10 cellular contexts compared by ENCODE assay signal in the genomic region with DNA sequence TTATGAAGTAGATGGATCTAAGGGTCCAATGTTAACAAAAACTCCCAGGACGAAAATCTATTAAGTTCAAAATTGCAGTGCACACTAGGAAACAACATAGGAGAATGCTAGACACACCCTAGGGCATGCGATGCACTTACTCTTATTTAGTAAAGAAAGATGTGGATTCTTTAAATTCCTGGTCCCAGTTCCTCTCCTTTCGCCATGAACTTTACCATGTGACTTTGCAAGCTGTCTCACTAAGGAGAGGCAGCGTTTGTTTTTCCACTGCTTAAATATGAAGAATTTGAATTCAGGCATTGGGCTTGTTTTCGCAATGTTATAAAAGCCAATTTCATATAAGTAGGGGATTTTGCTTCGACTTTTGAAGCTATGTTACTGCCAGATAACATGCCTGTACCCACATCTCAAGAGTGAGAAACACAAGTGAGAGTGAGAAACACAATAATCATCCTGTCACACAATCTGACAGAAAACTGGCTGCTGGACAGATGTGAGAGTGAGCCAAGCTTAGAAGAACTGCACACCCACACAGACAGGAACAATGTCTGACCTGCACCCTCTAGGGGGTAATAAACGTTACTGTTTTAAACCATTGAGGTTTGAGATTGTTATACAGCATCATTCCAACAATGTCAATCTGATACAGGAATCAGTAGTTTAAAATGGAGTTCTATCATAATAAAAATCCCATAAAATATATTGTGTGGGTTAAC.
A peak's percentile ranks its signal among the peaks of the same experiment; 100 is the strongest.
DNase-seq lines count a peak whose midpoint lies in the region; ATAC-seq and TF ChIP-seq lines count a peak whose summit lies in the region.
"Had no signal": no experiment of that assay in that cellular context is flagged by ENCODE, and none has a peak within 500 bp of the region (broad histone marks: within the 10 kb centered on the region; RNA-seq: fewer than 3 reads in every experiment).

No MANE protein-coding gene starts in this region.

- no peaks in the 10 kb centered on the region for H3K36me3 Mint-ChIP-seq in mesothelial cell of epicardium
- H3K36me3 Mint-ChIP-seq: activated naive CD4-positive, alpha-beta T cell treated with anti-CD3 and anti-CD28 coated beads, Interleukin-2, amount 50 U/mL, for 24 hours; IgD-negative memory B cell had no signal

- TF ChIP-seq CTCF in GM13977 (IDR thresholded peaks at IDR 0.05; ENCODE audit: extremely low read depth, insufficient read depth, missing control alignments), result peak; percentile 60
- TF ChIP-seq CTCF in mesothelial cell of epicardium (IDR thresholded peaks at IDR 0.05; ENCODE audit: unreplicated experiment), result no peak

- H3K27ac Mint-ChIP-seq in mesothelial cell of epicardium, result peak overlapping the region; percentile 84
- H3K27ac Mint-ChIP-seq: activated naive CD4-positive, alpha-beta T cell treated with anti-CD3 and anti-CD28 coated beads, Interleukin-2, amount 50 U/mL, for 24 hours; IgD-negative memory B cell had no signal

- H3K9me3 Mint-ChIP-seq in mesothelial cell of epicardium, result no peaks in the 10 kb centered on the region
- H3K9me3 Mint-ChIP-seq: activated naive CD4-positive, alpha-beta T cell treated with anti-CD3 and anti-CD28 coated beads, Interleukin-2, amount 50 U/mL, for 24 hours had no signal

- in situ Hi-C loops in GM13977 (cut with MboI; ENCODE audit: low pct_unique_long_range_greater_than_20kb, low sequenced_read_pairs, unreplicated experiment), result no loop called here

- no peaks in the 10 kb centered on the region for H3K27me3 Mint-ChIP-seq in mesothelial cell of epicardium (ENCODE audit: low read depth)
- H3K27me3 Mint-ChIP-seq: activated naive CD4-positive, alpha-beta T cell treated with anti-CD3 and anti-CD28 coated beads, Interleukin-2, amount 50 U/mL, for 24 hours; IgD-negative memory B cell had no signal

- DNase-seq in GM13977 (ENCODE audit: low spot score) (no peak), UCSD-AML1 (lab: John Stamatoyannopoulos, UW; ENCODE audit: unreplicated experiment) (peak; percentile 8), mesothelial cell of epicardium (ENCODE audit: low spot score in 2 of 2, unreplicated experiment in 2 of 2) (no peak)
- no peak for DNase-seq in activated CD8-positive, alpha-beta memory T cell treated with anti-CD3 and anti-CD28 coated beads, Interleukin-2, amount 50 U/mL, for 48 hours
- DNase-seq in activated CD4-positive, CD25-positive, alpha-beta regulatory T cell treated with anti-CD3 and anti-CD28 coated beads, Interleukin-2, amount 50 U/mL, for 72 hours, result no peak
- DNase-seq: psoas muscle had no signal

- ATAC-seq in HG02678 (IDR thresholded peaks at IDR 0.05; ENCODE audit: unreplicated experiment), result peak; percentile 73
- no peak for ATAC-seq in GM18519 (IDR thresholded peaks at IDR 0.05; ENCODE audit: low FRiP score, unreplicated experiment)
- ATAC-seq: psoas muscle had no signal

- H3K4me1 Mint-ChIP-seq in mesothelial cell of epicardium, result peaks cover 29% of the 10 kb centered on the region
- H3K4me1 Mint-ChIP-seq: activated naive CD4-positive, alpha-beta T cell treated with anti-CD3 and anti-CD28 coated beads, Interleukin-2, amount 50 U/mL, for 24 hours; IgD-negative memory B cell had no signal

- no peak overlapping the region for H3K4me3 Mint-ChIP-seq in mesothelial cell of epicardium
- H3K4me3 Mint-ChIP-seq: activated naive CD4-positive, alpha-beta T cell treated with anti-CD3 and anti-CD28 coated beads, Interleukin-2, amount 50 U/mL, for 24 hours; IgD-negative memory B cell had no signal
